Comparison of ENCODE assay signal across 8 cellular contexts in genomic region chr16:57863434-57864160, GRCh38.
DNase-seq lines count a peak whose midpoint lies in the region; ATAC-seq and TF ChIP-seq lines count a peak whose summit lies in the region.

No MANE protein-coding gene starts in this region.

- ATAC-seq in HG02981 (IDR thresholded peaks at IDR 0.05; ENCODE audit: unreplicated experiment): no peak

- peak; percentile 89 for DNase-seq in GM03348 (ENCODE audit: low spot score)
- DNase-seq in NCI-H2107 (lab: John Stamatoyannopoulos, UW): peak; percentile 19
- peak; percentile 83 for DNase-seq in astrocyte of the spinal cord (ENCODE audit: low read depth, low spot score)
- DNase-seq in iPS DF 19.7 (ENCODE audit: low read depth, low spot score): peak; percentile 85
- DNase-seq in activated naive CD4-positive, alpha-beta T cell treated with Interleukin-2 at 50 U/mL for 16 hours: no peak
- DNase-seq in NCI-H128 (lab: John Stamatoyannopoulos, UW; ENCODE audit: unreplicated experiment): no peak

- in situ Hi-C loops in astrocyte of the spinal cord (cut with HindIII; ENCODE audit: low sequenced_read_pairs): no loop called here

- no peaks in the 10 kb centered on the region for H3K27me3 ChIP-seq in skeletal muscle satellite cell (ENCODE audit: control insufficient read depth, insufficient read depth, low read length)

- peak; percentile 71 for TF ChIP-seq CTCF in astrocyte of the spinal cord (IDR thresholded peaks at IDR 0.05; ENCODE audit: low read depth, low read length)

- H3K4me1 ChIP-seq in skeletal muscle satellite cell (ENCODE audit: control insufficient read depth, insufficient read depth, low read length): peaks cover 3% of the 10 kb centered on the region

- H3K9ac ChIP-seq in skeletal muscle satellite cell (ENCODE audit: low read depth, low read length): no peak overlapping the region

- H3K36me3 ChIP-seq in skeletal muscle satellite cell (ENCODE audit: insufficient read depth, low read length): no peaks in the 10 kb centered on the region

- H3K9me3 ChIP-seq in skeletal muscle satellite cell (replicated peaks; ENCODE audit: low read length): no peaks in the 10 kb centered on the region

- H3K4me3 ChIP-seq in astrocyte of the spinal cord (ENCODE audit: low read depth, low read length): no peak overlapping the region
- no peak overlapping the region for H3K4me3 ChIP-seq in skeletal muscle satellite cell (ENCODE audit: low read length)

- H3K4me2 ChIP-seq in skeletal muscle satellite cell (ENCODE audit: low read length): peak overlapping the region; percentile 65

Comparison
In these comparisons a context has a peak if more than half of its experiments do, and no peak if none do; other contexts are left out.
1. DNase-seq: peak in GM03348 (single experiment), NCI-H2107 (single experiment), astrocyte of the spinal cord (single experiment) and iPS DF 19.7 (single experiment); none in activated naive CD4-positive, alpha-beta T cell treated with Interleukin-2 at 50 U/mL for 16 hours (single experiment) and NCI-H128 (single experiment).